Comparison of ENCODE assay signal across 14 cellular contexts in the genomic region with DNA sequence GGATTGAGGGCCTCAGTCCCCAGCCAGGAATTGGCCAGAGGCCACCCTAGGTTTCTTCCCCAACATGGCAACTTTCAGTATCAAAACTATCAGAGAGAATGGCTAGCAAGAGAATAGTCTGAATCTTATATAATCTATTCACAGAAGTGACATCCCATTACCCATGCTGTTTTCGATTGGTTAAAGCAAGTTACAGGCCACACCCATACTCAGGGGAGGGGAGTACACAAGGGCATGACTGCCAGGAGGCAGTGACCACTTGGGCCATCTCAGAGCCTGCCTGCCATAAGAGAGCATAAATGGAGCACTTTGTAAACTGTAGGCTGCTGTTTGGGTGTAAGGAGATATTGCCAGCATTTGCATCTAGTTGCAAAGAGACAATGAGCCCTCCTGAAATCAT.
"Had no signal": no experiment of that assay in that cellular context is flagged by ENCODE, and none has a peak within 500 bp of the region (broad histone marks: within the 10 kb centered on the region; RNA-seq: fewer than 3 reads in every experiment).

No MANE protein-coding gene starts in this region.

- H3K27ac ChIP-seq: gastrocnemius medialis, heart left ventricle, neural progenitor cell, ovary, right lobe of liver, uterus had no signal

- H3K9ac ChIP-seq: neural progenitor cell had no signal

- ATAC-seq: effector memory CD8-positive, alpha-beta T cell; gastrocnemius medialis had no signal

- H2AFZ ChIP-seq: neural progenitor cell had no signal

- H3K9me3 ChIP-seq: gastrocnemius medialis, heart left ventricle, ovary, right lobe of liver, uterus had no signal

- DNase-seq: activated CD4-positive, alpha-beta T cell treated with anti-CD3 and anti-CD28 coated beads, Interleukin-2, amount 10 ng/mL, durations not matched to agents 24 days and 14 days; activated CD4-positive, CD25-positive, alpha-beta regulatory T cell; activated gamma-delta T cell treated with Interleukin-2 at 50 U/mL for 16 hours; activated naive CD8-positive, alpha-beta T cell treated with anti-CD3 and anti-CD28 coated beads for 36 hours; dermis blood vessel endothelial cell; effector memory CD8-positive, alpha-beta T cell; gastrocnemius medialis; naive B cell; ovary; right lobe of liver; stimulated activated CD4-positive, alpha-beta T cell treated with anti-CD3 and anti-CD28 coated beads, Interleukin-2, amount 100 ng/mL, for 24 hours; uterus had no signal

- H3K4me3 ChIP-seq: gastrocnemius medialis, heart left ventricle, neural progenitor cell, ovary, right lobe of liver, uterus had no signal

- H3K4me2 ChIP-seq: neural progenitor cell had no signal

- H3K27me3 ChIP-seq: ovary, right lobe of liver, uterus had no signal

- H3K36me3 ChIP-seq: gastrocnemius medialis, heart left ventricle, neural progenitor cell, ovary, right lobe of liver, uterus had no signal

- H3K4me1 ChIP-seq: gastrocnemius medialis, neural progenitor cell, right lobe of liver, uterus had no signal
